ENCODE assay signal across 8 cellular contexts in the genomic region with DNA sequence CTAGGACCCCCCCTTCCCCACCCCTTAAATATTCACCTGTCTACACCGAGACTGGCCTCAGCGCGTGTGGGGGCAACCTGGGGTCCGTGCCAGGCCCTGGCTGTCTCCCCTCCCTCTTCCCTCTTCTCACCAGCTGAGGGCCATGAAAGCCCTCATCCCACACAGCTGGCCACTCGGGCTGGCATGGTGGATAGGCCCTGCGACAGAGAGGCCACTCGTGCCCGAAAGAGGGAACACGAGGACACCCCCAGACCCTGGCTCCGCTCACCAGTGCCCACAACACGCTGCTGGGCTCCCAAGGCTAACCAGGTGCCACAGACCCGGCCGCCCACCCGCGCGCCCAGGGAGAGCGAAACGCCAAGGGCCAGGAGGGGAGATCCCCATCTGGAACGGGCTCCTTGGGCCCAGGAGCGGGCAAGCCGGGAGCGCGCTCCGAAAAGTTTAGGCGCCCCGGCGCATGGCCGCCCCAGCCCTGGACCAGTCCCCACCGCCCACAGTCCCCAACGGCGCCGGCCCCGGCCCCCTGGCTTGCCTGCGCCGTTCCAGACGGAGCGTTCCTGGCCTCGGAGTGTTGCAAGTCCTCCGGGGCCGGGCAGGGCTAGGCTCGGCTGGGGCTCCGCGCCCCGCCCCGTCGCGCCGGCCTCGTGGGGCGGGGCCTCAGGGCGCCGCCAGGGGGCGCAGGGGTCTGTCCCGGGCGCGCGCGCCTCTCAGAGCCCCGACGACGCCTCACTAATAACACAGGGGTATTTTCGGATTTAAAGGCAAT. TPM values are rescaled to one million over a fixed set of nuclear protein-coding genes. Genes with fewer than 3 reads are reported as not detected.
DNase-seq lines count a peak whose midpoint lies in the region; ATAC-seq and TF ChIP-seq lines count a peak whose summit lies in the region.

A gene with protein sequence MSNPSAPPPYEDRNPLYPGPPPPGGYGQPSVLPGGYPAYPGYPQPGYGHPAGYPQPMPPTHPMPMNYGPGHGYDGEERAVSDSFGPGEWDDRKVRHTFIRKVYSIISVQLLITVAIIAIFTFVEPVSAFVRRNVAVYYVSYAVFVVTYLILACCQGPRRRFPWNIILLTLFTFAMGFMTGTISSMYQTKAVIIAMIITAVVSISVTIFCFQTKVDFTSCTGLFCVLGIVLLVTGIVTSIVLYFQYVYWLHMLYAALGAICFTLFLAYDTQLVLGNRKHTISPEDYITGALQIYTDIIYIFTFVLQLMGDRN (minus strand): TSS at position 570 of the 766 bp plus-strand sequence. CDS start 10,362 bp downstream, outside the sequence.

- CTCF ChIA-PET in GM10248 (lab: Yijun Ruan, JAX) = interaction anchor here (0.6 to 5.0 kb wide), 17 partner anchors 8 to 451 kb away, joined by 3 to 42 read pairs (median 4); a partner anchor contains a TSS

- H3K9me3 Mint-ChIP-seq in activated CD4-positive, alpha-beta T cell treated with anti-CD3 and anti-CD28 coated beads, Interleukin-2, amount 10 ng/mL, durations not matched to agents 24 days and 14 days = no peaks in the 10 kb centered on the region

- H3K27me3 ChIP-seq in H7 (ENCODE audit: control insufficient read depth, insufficient read depth, low read length) (peaks cover 2% of the 10 kb centered on the region; the same call in 1 of the 2 replicates), right lobe of liver (no peaks in the 10 kb centered on the region)

- peak within 1 kb of the TSS; percentile 95 to 100 (median 99) for H3K27ac ChIP-seq in right lobe of liver

- peak; percentile 73 to 90 (median 84) for ATAC-seq in right lobe of liver

- peak within 1 kb of the TSS; percentile 94 for H3K4me3 Mint-ChIP-seq in activated CD4-positive, alpha-beta T cell treated with anti-CD3 and anti-CD28 coated beads, Interleukin-2, amount 10 ng/mL, durations not matched to agents 24 days and 14 days

- peak; percentile 93 for DNase-seq in GM10248 (ENCODE audit: extremely low spot score)
- DNase-seq in H7 = peak; percentile 99
- DNase-seq in M059J (ENCODE audit: low read depth) = peak; percentile 55
- peak; percentile 96 for DNase-seq in activated CD4-positive, alpha-beta T cell treated with anti-CD3 and anti-CD28 coated beads, Interleukin-2, amount 10 ng/mL, durations not matched to agents 24 days and 14 days
- DNase-seq in dermis blood vessel endothelial cell = peak; percentile 80
- peak; percentile 86 to 88 (median 87) for DNase-seq in right lobe of liver
- peak; percentile 72 to 81 for DNase-seq in stimulated activated CD4-positive, alpha-beta T cell treated with anti-CD3 and anti-CD28 coated beads, Interleukin-4, amount 100 ng/mL, for 4 hours
- no peak for DNase-seq in HPDE6-E6E7 (ENCODE audit: extremely low spot score)

- peaks cover 3% of the 10 kb centered on the region for H3K27me3 Mint-ChIP-seq in activated CD4-positive, alpha-beta T cell treated with anti-CD3 and anti-CD28 coated beads, Interleukin-2, amount 10 ng/mL, durations not matched to agents 24 days and 14 days

- peak within 1 kb of the TSS; percentile 91 for H3K27ac Mint-ChIP-seq in activated CD4-positive, alpha-beta T cell treated with anti-CD3 and anti-CD28 coated beads, Interleukin-2, amount 10 ng/mL, durations not matched to agents 24 days and 14 days

- TF ChIP-seq CTCF in GM10248 (IDR thresholded peaks at IDR 0.05; ENCODE audit: control extremely low read depth, extremely low read depth, low read depth, missing control alignments) (peak; percentile 86), right lobe of liver (IDR thresholded peaks at IDR 0.05) (peak; percentile 90 to 99 (median 97))

- H3K4me1 ChIP-seq in right lobe of liver = peaks cover 0 to 71% (median 40%) of the 10 kb centered on the region in 4 donors

- POLR2A ChIA-PET in GM10248 (lab: Yijun Ruan, JAX) = no interaction called here

- no peaks in the 10 kb centered on the region for H3K9me3 ChIP-seq in right lobe of liver

- H3K4me1 Mint-ChIP-seq in activated CD4-positive, alpha-beta T cell treated with anti-CD3 and anti-CD28 coated beads, Interleukin-2, amount 10 ng/mL, durations not matched to agents 24 days and 14 days = peaks cover 48% of the 10 kb centered on the region

- peak within 1 kb of the TSS; percentile 68 for H3K4me3 ChIP-seq in H7 (ENCODE audit: insufficient read depth, low read depth, low read length)
- H3K4me3 ChIP-seq in right lobe of liver = peak within 1 kb of the TSS; percentile 67 to 96 (median 85)

- H3K36me3 ChIP-seq in H7 (replicated peaks; ENCODE audit: control insufficient read depth, insufficient read depth, low read length) = no peaks in the 10 kb centered on the region
- no peaks in the 10 kb centered on the region for H3K36me3 ChIP-seq in right lobe of liver

- intact Hi-C loops in activated CD4-positive, alpha-beta T cell treated with anti-CD3 and anti-CD28 coated beads, Interleukin-2, amount 10 ng/mL, durations not matched to agents 24 days and 14 days (cut with micrococcal nuclease) = loop anchor here (1.0 to 5.0 kb wide), 2 partner anchors 22 to 75 kb away; a partner anchor contains a TSS
- intact Hi-C loops in right lobe of liver (cut with DNase I) = no loop called here

- H3K36me3 Mint-ChIP-seq in activated CD4-positive, alpha-beta T cell treated with anti-CD3 and anti-CD28 coated beads, Interleukin-2, amount 10 ng/mL, durations not matched to agents 24 days and 14 days (ENCODE audit: low read depth) = peaks cover 11% of the 10 kb centered on the region

- 1% methylated on average over 15 of the region's 62 CpGs for WGBS in right lobe of liver (ENCODE audit: insufficient coverage, low coverage, low lambda C conversion rate, missing lambda C conversion rate)

- peak; percentile 97 for TF ChIP-seq POLR2A in right lobe of liver (IDR thresholded peaks at IDR 0.05)

RNA-seq across cellular contexts. Expression of the gene that starts here (rescaled TPM):
- 34.1 and 35.6 TPM in 2 replicates for total RNA-seq in H7 (2014; rRNA removed; shearing (Covaris generic))
- total RNA-seq in M059J (2014; rRNA removed; shearing (Covaris generic)) = 89.2 and 132 TPM in 2 replicates
- total RNA-seq in activated CD4-positive, alpha-beta T cell treated with anti-CD3 and anti-CD28 coated beads, Interleukin-2, amount 10 ng/mL, durations not matched to agents 24 days and 14 days = 62.6 and 63.1 TPM in 2 replicates
- 134 and 157 TPM in 2 replicates for total RNA-seq in dermis blood vessel endothelial cell
- total RNA-seq in right lobe of liver = 100 to 1,000 TPM; 101 to 160 (median 126) TPM
